In the genomic region with DNA sequence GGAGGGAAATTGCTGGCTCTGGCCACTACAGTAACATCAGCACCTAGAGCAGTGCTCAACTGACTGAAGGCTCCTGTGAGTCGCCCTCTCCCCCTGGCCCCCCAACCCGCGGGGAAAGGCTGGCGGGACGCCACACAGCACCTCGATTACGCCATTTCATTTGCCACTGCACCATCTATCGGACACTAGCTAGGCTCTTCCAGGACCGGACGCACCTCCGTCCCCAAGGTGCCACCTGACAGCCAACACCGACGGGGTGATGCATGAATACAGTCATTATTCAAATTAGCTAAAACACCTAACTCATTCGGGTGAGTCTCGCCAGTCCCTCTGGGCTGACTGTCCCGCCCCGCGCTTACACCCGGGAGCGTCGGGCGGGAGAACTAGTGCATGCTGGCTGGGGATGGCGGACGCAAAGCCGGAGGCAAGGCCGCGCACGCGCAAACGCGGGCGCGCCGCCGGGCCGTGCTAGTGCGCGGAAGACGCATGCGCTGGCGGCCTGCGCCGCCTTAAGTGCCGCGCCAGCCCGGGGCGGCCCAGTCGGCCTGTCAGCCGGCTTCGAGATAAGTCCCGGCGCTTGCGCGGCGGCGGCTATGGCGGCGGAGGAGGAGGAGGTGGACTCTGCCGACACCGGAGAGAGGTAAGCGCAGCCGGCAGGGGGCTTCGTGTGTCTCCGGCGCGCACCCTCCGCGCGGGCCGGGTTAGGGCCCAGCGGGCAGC, we compare ENCODE assay signal across 8 cellular contexts. TPM values are rescaled to one million over a fixed set of nuclear protein-coding genes. Genes with fewer than 3 reads are reported as not detected.
DNase-seq lines count a peak whose midpoint lies in the region; ATAC-seq, FAIRE-seq and TF ChIP-seq lines count a peak whose summit lies in the region.

A gene (plus strand): TSS at position 539 of the 720 bp plus-strand sequence. CDS start 55 bp downstream, at position 594.

- peak; percentile 47 for TF ChIP-seq CTCF in VCaP (conservative IDR thresholded peaks at IDR 0.05)
- peak in 1 of 3 donors; percentile 21 for TF ChIP-seq CTCF in breast epithelium (IDR thresholded peaks at IDR 0.05)

- peak within 1 kb of the TSS; percentile 91 for H3K4me3 ChIP-seq in ACC112 (ENCODE audit: low read depth, low read length)
- H3K4me3 ChIP-seq in breast epithelium = peak within 1 kb of the TSS; percentile 81 to 95 (median 94)
- peak within 1 kb of the TSS; percentile 87 for H3K4me3 ChIP-seq in iPS-20b (ENCODE audit: low read length)
- peak within 1 kb of the TSS; percentile 87 to 95 for H3K4me3 ChIP-seq in small intestine (ENCODE audit: low read depth in 1 of 2, low read length in 2 of 2)

- peaks cover 36% of the 10 kb centered on the region for H3K79me2 ChIP-seq in ACC112 (ENCODE audit: control insufficient read depth, insufficient read depth, low read length, unreplicated experiment)

- no peak for FAIRE-seq in small intestine (lab: Jason Lieb, UNC)

- H2AFZ ChIP-seq in ACC112 (ENCODE audit: low read length, unreplicated experiment) = peak within 1 kb of the TSS; percentile 92

- WGBS in small intestine, 3 donors = 0 to 1% (median 0%) methylated on average over 56 to 71 of the region's 71 CpGs

- H3K27me3 ChIP-seq in ACC112 (ENCODE audit: insufficient read depth, low read length) (no peaks in the 10 kb centered on the region), breast epithelium (no peaks in the 10 kb centered on the region), iPS-20b (ENCODE audit: insufficient read depth, low read length) (no peaks in the 10 kb centered on the region), small intestine (ENCODE audit: control insufficient read depth in 2 of 2, insufficient read depth in 2 of 2, low read length in 2 of 2) (no peaks in the 10 kb centered on the region)

- no peaks in the 10 kb centered on the region for H3K9me3 ChIP-seq in breast epithelium
- no peaks in the 10 kb centered on the region for H3K9me3 ChIP-seq in iPS-20b (ENCODE audit: insufficient read depth, low read depth, low read length)
- H3K9me3 ChIP-seq in small intestine (ENCODE audit: control insufficient read depth, low read depth) = no peaks in the 10 kb centered on the region

- H3K4me1 ChIP-seq in ACC112 (ENCODE audit: control insufficient read depth, insufficient read depth, low read length, unreplicated experiment) (peaks cover 38% of the 10 kb centered on the region), breast epithelium (peaks cover 0 to 7% of the 10 kb centered on the region in 2 donors), iPS-20b (ENCODE audit: insufficient read depth, low read length) (peaks cover 28% of the 10 kb centered on the region), small intestine (ENCODE audit: control insufficient read depth in 2 of 2, insufficient read depth in 1 of 2, low read depth in 1 of 2, low read length in 1 of 2) (peaks cover 4 to 12% of the 10 kb centered on the region in 2 donors)

- H3K36me3 ChIP-seq in ACC112 (ENCODE audit: insufficient read depth, low read length) = no peaks in the 10 kb centered on the region
- H3K36me3 ChIP-seq in breast epithelium = no peaks in the 10 kb centered on the region
- H3K36me3 ChIP-seq in iPS-20b (ENCODE audit: insufficient read depth, low read depth, low read length) = no peaks in the 10 kb centered on the region
- H3K36me3 ChIP-seq in small intestine (ENCODE audit: control insufficient read depth in 2 of 2, insufficient read depth in 2 of 2, low read length in 2 of 2) = no peaks in the 10 kb centered on the region

- ATAC-seq in GM18858 (IDR thresholded peaks at IDR 0.05; ENCODE audit: unreplicated experiment) (peak; percentile 75), HG03095 (IDR thresholded peaks at IDR 0.05; ENCODE audit: unreplicated experiment) (peak; percentile 80)

- peak; percentile 92 for TF ChIP-seq POLR2A in breast epithelium (IDR thresholded peaks at IDR 0.05)

- H3K27ac ChIP-seq in ACC112 (ENCODE audit: low read depth, low read length) (peak within 1 kb of the TSS; percentile 43), VCaP (peak within 1 kb of the TSS; percentile 94), breast epithelium (peak within 1 kb of the TSS; percentile 95 to 99), iPS-20b (ENCODE audit: low read length) (peak within 1 kb of the TSS; percentile 91), small intestine (ENCODE audit: low read depth in 1 of 2, low read length in 1 of 2) (peak within 1 kb of the TSS; percentile 96 to 99)

- intact Hi-C loops in breast epithelium (cut with DNase I; ENCODE audit: low total_unique reads) = no loop called here

- H3K9ac ChIP-seq in iPS-20b (ENCODE audit: low read depth, low read length) = peak within 1 kb of the TSS; percentile 81; the same call in 1 of the 2 replicates

- DNase-seq in NCI-H2196 (lab: John Stamatoyannopoulos, UW; ENCODE audit: unreplicated experiment) (peak; percentile 88), breast epithelium (ENCODE audit: low spot score in 2 of 2) (peak; percentile 84 to 86), small intestine (peak; percentile 96)

RNA-seq across cellular contexts. Expression of the gene that starts here (rescaled TPM):
- 10 to 100 TPM; 40.0 to 99.9 (median 47.9) TPM for total RNA-seq in breast epithelium
- 10 to 100 TPM; 13.8 to 30.0 (median 27.8) TPM for polyA plus RNA-seq in small intestine

Comparison
In these comparisons a context has a peak if more than half of its experiments do, and no peak if none do; other contexts are left out.
1. Peak in every context shown above with its lines: DNase-seq, ATAC-seq, H3K4me3 ChIP-seq and H3K27ac ChIP-seq.
2. H3K27ac ChIP-seq: peak in every context shown above with its lines; median percentile 98 in small intestine; 97 in breast epithelium; 94 in VCaP; 91 in iPS-20b; 43 in ACC112.